9 cellular contexts compared by ENCODE assay signal in the genomic region with DNA sequence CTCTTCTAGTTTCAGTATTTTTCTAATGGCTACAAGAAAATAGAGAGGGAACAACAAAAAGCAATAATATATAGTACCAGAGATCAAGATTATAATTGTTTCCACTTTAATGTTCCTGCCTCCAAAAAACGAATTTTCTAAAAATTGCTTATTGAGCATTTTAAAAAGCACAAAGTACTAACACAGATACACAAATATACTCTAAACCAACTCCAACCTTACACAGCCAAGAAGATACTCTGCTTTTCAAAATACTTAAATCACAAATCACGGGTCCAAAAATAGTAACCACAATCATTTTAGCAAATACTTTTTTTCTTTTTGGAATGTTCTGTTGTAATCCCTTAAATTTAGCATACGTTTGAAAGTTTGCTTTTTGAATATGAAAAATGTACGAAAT. TPM values are rescaled to one million over a fixed set of nuclear protein-coding genes. Genes with fewer than 3 reads are reported as not detected.
DNase-seq lines count a peak whose midpoint lies in the region; ATAC-seq, FAIRE-seq and TF ChIP-seq lines count a peak whose summit lies in the region.
"Had no signal": no experiment of that assay in that cellular context is flagged by ENCODE, and none has a peak within 500 bp of the region (broad histone marks: within the 10 kb centered on the region; RNA-seq: fewer than 3 reads in every experiment).

No MANE protein-coding gene starts in this region.

- H3K27me3 ChIP-seq in right cardiac atrium (ENCODE audit: control insufficient read depth, insufficient read depth) (no peaks in the 10 kb centered on the region), small intestine (ENCODE audit: control insufficient read depth in 2 of 2, insufficient read depth in 2 of 2, low read length in 2 of 2) (no peaks in the 10 kb centered on the region), aorta (ENCODE audit: control insufficient read depth in 1 of 2, insufficient read depth in 2 of 2, low read length in 1 of 2) (no peaks in the 10 kb centered on the region), BE2C (no peaks in the 10 kb centered on the region)

- H3K9me3 ChIP-seq in right cardiac atrium (ENCODE audit: control insufficient read depth, low read length) (no peaks in the 10 kb centered on the region), small intestine (ENCODE audit: control insufficient read depth, low read depth) (no peaks in the 10 kb centered on the region), aorta (ENCODE audit: control insufficient read depth, low read length) (no peaks in the 10 kb centered on the region), BE2C (no peaks in the 10 kb centered on the region)

- peak overlapping the region; percentile 35 for H3K4me3 ChIP-seq in GM08714 (ENCODE audit: low read length)
- H3K4me3 ChIP-seq in right cardiac atrium (ENCODE audit: low read length), result peak overlapping the region; percentile 55
- H3K4me3 ChIP-seq in small intestine (ENCODE audit: low read depth in 1 of 2, low read length in 2 of 2), result no peak overlapping the region
- no peak overlapping the region for H3K4me3 ChIP-seq in aorta (ENCODE audit: low read length in 2 of 2)
- no peak overlapping the region for H3K4me3 ChIP-seq in BE2C (ENCODE audit: low read depth, low read length)

- DNase-seq in right cardiac atrium (no peak), small intestine (no peak), aorta (no peak), OCI-M2 (lab: John Stamatoyannopoulos, UW; ENCODE audit: unreplicated experiment) (no peak), BE2C (no peak)
- DNase-seq: cerebellar nuclear complex; stimulated activated CD4-positive, alpha-beta T cell treated with anti-CD3 and anti-CD28 coated beads, Interleukin-4, amount 100 ng/mL, for 24 hours had no signal

- H3K27ac ChIP-seq in VCaP (peak overlapping the region; percentile 8; the same call in 1 of the 2 replicates), right cardiac atrium (ENCODE audit: low read length) (peak overlapping the region; percentile 99), small intestine (ENCODE audit: low read depth in 1 of 2, low read length in 1 of 2) (peak overlapping the region in 1 of 2 donors; percentile 76), aorta (ENCODE audit: low read depth in 1 of 2, low read length in 2 of 2) (peak overlapping the region in 1 of 2 donors; percentile 17)

- ATAC-seq in right cardiac atrium (no peak), aorta (ENCODE audit: low FRiP score) (no peak)

- TF ChIP-seq CTCF in VCaP (conservative IDR thresholded peaks at IDR 0.05) (no peak), BE2C (IDR thresholded peaks at IDR 0.05; ENCODE audit: low read depth, low read length) (no peak)

- FAIRE-seq in small intestine (lab: Jason Lieb, UNC), result peak; percentile 5

- 38% methylated on average over 4 of the region's 4 CpGs for WGBS in right cardiac atrium
- WGBS in small intestine, 3 donors, result 72 to 74% (median 72%) methylated on average over 4 of the region's 4 CpGs
- 9 to 11% methylated on average over 4 of the region's 4 CpGs for WGBS in aorta, 2 donors

- intact Hi-C loops in right cardiac atrium (cut with DNase I) (loop anchor here in 2 of 4 donors (10.0 kb wide), 2 partner anchors 89 to 91 kb away; partner anchors contain the start of genes PPHLN1 (in 2 of the 2), ZCRB1 (in 2 of the 2) and GXYLT1 (in 1 of the 2)), aorta (cut with DNase I) (loop anchor here (5.0 kb wide), 4 partner anchors 91 to 246 kb away; partner anchors contain the start of genes PPHLN1 (in 2 of the 2), ZCRB1 (in 2 of the 2) and GXYLT1 (in 1 of the 2))

- H3K4me1 ChIP-seq in right cardiac atrium (ENCODE audit: control insufficient read depth, insufficient read depth, low read length), result peaks cover 4% of the 10 kb centered on the region
- peaks cover 4 to 8% of the 10 kb centered on the region in 2 donors for H3K4me1 ChIP-seq in small intestine (ENCODE audit: control insufficient read depth in 2 of 2, insufficient read depth in 1 of 2, low read depth in 1 of 2, low read length in 1 of 2)
- peaks cover 0 to 5% of the 10 kb centered on the region in 2 donors for H3K4me1 ChIP-seq in aorta (ENCODE audit: control insufficient read depth in 1 of 2, insufficient read depth in 2 of 2, low read length in 2 of 2)
- H3K4me1 ChIP-seq in BE2C, result no peaks in the 10 kb centered on the region

- H3K36me3 ChIP-seq in small intestine (ENCODE audit: control insufficient read depth in 2 of 2, insufficient read depth in 2 of 2, low read length in 2 of 2) (peaks cover 0 to 2% of the 10 kb centered on the region in 2 donors), aorta (ENCODE audit: control insufficient read depth in 1 of 2, insufficient read depth in 2 of 2, low read length in 1 of 2) (no peaks in the 10 kb centered on the region), BE2C (peaks cover 18% of the 10 kb centered on the region)

RNA-seq across cellular contexts. Expression of gene YAF2, which starts 2.0 kb away (rescaled TPM):
- 10 to 100 TPM; 82.0 to 93.9 (median 87.2) TPM for total RNA-seq in right cardiac atrium
- 42.6 TPM for polyA plus RNA-seq in right cardiac atrium
- 10 to 100 TPM in 2 of 3 donors, 1 to 10 TPM in 1; 8.9 to 96.2 (median 34.2) TPM for polyA plus RNA-seq in small intestine
- 10 to 100 TPM; 49.8 to 53.2 TPM for total RNA-seq in aorta
- 10 to 100 TPM; 15.9 to 16.2 TPM for polyA plus RNA-seq in aorta
- polyA plus RNA-seq in BE2C (2012; ENCODE audit: insufficient read depth, insufficient read length, low read depth), result 35.7 TPM

Comparison
In these comparisons a context has a peak if more than half of its experiments do, and no peak if none do; other contexts are left out.
1. H3K4me3 ChIP-seq: peak in GM08714 (single experiment) and right cardiac atrium (single experiment); none in small intestine (0 of 2), aorta (0 of 2) and BE2C (single experiment).